ENCODE assay signal across 8 cellular contexts in the genomic region with DNA sequence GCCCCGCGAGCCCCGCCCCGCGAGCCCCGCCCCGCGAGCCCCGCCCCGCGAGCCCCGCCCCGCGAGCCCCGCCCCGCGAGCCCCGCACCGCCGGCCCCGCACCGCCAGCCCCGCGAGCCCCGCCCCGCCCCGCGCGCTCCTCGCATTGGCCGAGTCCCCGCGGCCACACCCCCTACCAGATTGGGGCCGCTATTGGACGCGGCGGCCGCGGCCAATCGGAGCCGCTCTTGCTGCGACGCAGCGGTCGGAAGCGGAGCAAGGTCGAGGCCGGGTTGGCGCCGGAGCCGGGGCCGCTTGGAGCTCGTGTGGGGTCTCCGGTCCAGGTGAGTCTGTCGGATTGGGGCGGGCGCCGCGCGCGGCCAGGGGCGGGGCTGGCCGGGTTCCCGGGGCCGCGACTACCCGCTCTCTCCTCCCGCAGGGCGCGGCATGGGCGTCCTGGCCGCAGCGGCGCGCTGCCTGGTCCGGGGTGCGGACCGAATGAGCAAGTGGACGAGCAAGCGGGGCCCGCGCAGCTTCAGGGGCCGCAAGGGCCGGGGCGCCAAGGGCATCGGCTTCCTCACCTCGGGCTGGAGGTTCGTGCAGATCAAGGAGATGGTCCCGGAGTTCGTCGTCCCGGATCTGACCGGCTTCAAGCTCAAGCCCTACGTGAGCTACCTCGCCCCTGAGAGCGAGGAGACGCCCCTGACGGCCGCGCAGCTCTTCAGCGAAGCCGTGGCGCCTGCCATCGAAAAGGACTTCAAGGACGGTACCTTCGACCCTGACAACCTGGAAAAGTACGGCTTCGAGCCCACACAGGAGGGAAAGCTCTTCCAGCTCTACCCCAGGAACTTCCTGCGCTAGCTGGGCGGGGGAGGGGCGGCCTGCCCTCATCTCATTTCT.
DNase-seq lines count a peak whose midpoint lies in the region; ATAC-seq and TF ChIP-seq lines count a peak whose summit lies in the region.

A gene (plus strand): TSS at position 224 of the 879 bp plus-strand sequence. CDS start 203 bp downstream, at position 427.

- in situ Hi-C loops in T47D (cut with HindIII; ENCODE audit: low pct_unique_long_range_greater_than_20kb, low sequenced_read_pairs) = no loop called here

- DNase-seq in SIG-M5 treated with dmso at 0.1 percent for 504 hours (lab: John Stamatoyannopoulos, UW; ENCODE audit: unreplicated experiment) (peak; percentile 79), SIG-M5 (lab: John Stamatoyannopoulos, UW) (no peak), NCI-H2196 (lab: John Stamatoyannopoulos, UW; ENCODE audit: unreplicated experiment) (peak; percentile 95), WERI-Rb-1 (peak; percentile 89), T47D (ENCODE audit: low read depth in 1 of 2, low spot score in 1 of 2) (peak; percentile 95 to 98)

- peak within 1 kb of the TSS; percentile 74; the same call in 1 of the 2 replicates for H3K9ac ChIP-seq in iPS-20b (ENCODE audit: low read depth, low read length)

- peak; percentile 72 for ATAC-seq in HG03039 (IDR thresholded peaks at IDR 0.05; ENCODE audit: unreplicated experiment)

- no peaks in the 10 kb centered on the region for H3K4me1 ChIP-seq in iPS-20b (ENCODE audit: insufficient read depth, low read length)

- H3K27ac ChIP-seq in WERI-Rb-1 = peak within 1 kb of the TSS; percentile 81
- peak within 1 kb of the TSS; percentile 54 for H3K27ac ChIP-seq in iPS-20b (ENCODE audit: low read length)
- H3K27ac ChIP-seq in skin epidermis = peak within 1 kb of the TSS; percentile 58 to 91 (median 86)

- no peaks in the 10 kb centered on the region for H3K27me3 ChIP-seq in WERI-Rb-1 (ENCODE audit: insufficient read depth, low read depth, severe bottlenecking)
- no peaks in the 10 kb centered on the region for H3K27me3 ChIP-seq in iPS-20b (ENCODE audit: insufficient read depth, low read length)

- H3K9me3 ChIP-seq in WERI-Rb-1 (ENCODE audit: severe bottlenecking) (no peaks in the 10 kb centered on the region), iPS-20b (ENCODE audit: insufficient read depth, low read depth, low read length) (no peaks in the 10 kb centered on the region)

- no peak for TF ChIP-seq CTCF in WERI-Rb-1 (IDR thresholded peaks at IDR 0.05; ENCODE audit: low read depth, low read length)

- peaks cover 29% of the 10 kb centered on the region for H3K36me3 ChIP-seq in WERI-Rb-1
- peaks cover 25% of the 10 kb centered on the region for H3K36me3 ChIP-seq in iPS-20b (ENCODE audit: insufficient read depth, low read depth, low read length)

- H3K4me3 ChIP-seq in WERI-Rb-1 (ENCODE audit: low read depth, low read length) = peak within 1 kb of the TSS; percentile 61
- H3K4me3 ChIP-seq in iPS-20b (ENCODE audit: low read length) = peak within 1 kb of the TSS; percentile 90
- peak within 1 kb of the TSS; percentile 51 to 94 (median 88) for H3K4me3 ChIP-seq in skin epidermis
